ENCODE assay signal across 16 cellular contexts in the genomic region with DNA sequence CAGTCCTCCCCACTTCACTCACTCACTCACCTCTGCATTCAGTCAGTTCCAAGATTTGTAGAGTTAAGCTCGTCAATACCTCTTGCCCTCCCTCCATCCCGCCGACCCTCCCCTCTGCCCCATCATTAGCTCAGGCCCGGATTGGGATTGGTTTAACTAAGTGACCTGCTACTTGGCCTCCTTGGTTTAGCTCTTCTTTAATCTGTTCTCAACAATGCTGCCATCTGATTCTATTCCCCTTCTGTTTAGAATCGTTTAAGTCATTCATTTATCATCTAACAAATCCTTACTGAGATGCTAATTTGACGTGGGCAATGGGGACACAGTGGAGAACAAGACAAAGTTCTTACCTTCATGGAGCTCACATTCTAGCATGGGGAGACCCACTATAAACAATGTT.
"Had no signal": no experiment of that assay in that cellular context is flagged by ENCODE, and none has a peak within 500 bp of the region (broad histone marks: within the 10 kb centered on the region; RNA-seq: fewer than 3 reads in every experiment).

No MANE protein-coding gene starts in this region.

- H3K4me1 Mint-ChIP-seq: endodermal cell had no signal

- H3K27ac ChIP-seq: brain microvascular endothelial cell, psoas muscle, upper lobe of left lung had no signal

- H3K4me1 ChIP-seq: psoas muscle had no signal

- H3K36me3 Mint-ChIP-seq: activated CD4-positive, alpha-beta memory T cell treated with anti-CD3 and anti-CD28 coated beads for 36 hours had no signal

- H3K36me3 ChIP-seq: brain microvascular endothelial cell, upper lobe of left lung had no signal

- H3K4me3 ChIP-seq: lung had no signal

- H3K9me3 ChIP-seq: psoas muscle, upper lobe of left lung had no signal

- H3K27me3 ChIP-seq: brain microvascular endothelial cell, upper lobe of left lung had no signal

- H3K9me3 Mint-ChIP-seq: activated CD4-positive, alpha-beta memory T cell treated with anti-CD3 and anti-CD28 coated beads for 36 hours; activated T-helper 1 cell treated with anti-CD3 and anti-CD28 coated beads, Interleukin-12 subunit alpha, Interleukin-12 subunit beta, Interleukin-2, Interleukin-4 antibody, amounts not matched to agents 30 ng/mL and 10 ng/mL and 1 ng/mL, durations not matched to agents 14 hours and 24 hours and 36 hours; endodermal cell; nephron had no signal

- H3K27ac Mint-ChIP-seq: activated CD4-positive, alpha-beta memory T cell treated with anti-CD3 and anti-CD28 coated beads for 36 hours; activated T-helper 1 cell treated with anti-CD3 and anti-CD28 coated beads, Interleukin-12 subunit alpha, Interleukin-12 subunit beta, Interleukin-2, Interleukin-4 antibody, amounts not matched to agents 30 ng/mL and 10 ng/mL and 1 ng/mL, durations not matched to agents 14 hours and 24 hours and 36 hours; endodermal cell had no signal

- DNase-seq: activated CD4-positive, CD25-positive, alpha-beta regulatory T cell treated with anti-CD3 and anti-CD28 coated beads, Interleukin-2, amount 50 U/mL, for 72 hours; activated CD8-positive, alpha-beta memory T cell treated with anti-CD3 and anti-CD28 coated beads, Interleukin-2, amount 50 U/mL, for 4 hours; activated naive CD4-positive, alpha-beta T cell treated with Interleukin-2 at 50 U/mL for 16 hours; amygdala; brain microvascular endothelial cell; cerebellar nuclear complex; endodermal cell; stimulated activated CD4-positive, alpha-beta T cell treated with anti-CD3 and anti-CD28 coated beads, Interleukin-12 subunit alpha, Interleukin-12 subunit beta, amount 100 ng/mL, for 4 hours; stimulated activated naive CD4-positive, alpha-beta T cell treated with Interleukin-2 at 50 U/mL for 16 hours; T-helper 9 cell; upper lobe of left lung had no signal

- H3K4me3 Mint-ChIP-seq: activated CD4-positive, alpha-beta memory T cell treated with anti-CD3 and anti-CD28 coated beads for 36 hours; activated T-helper 1 cell treated with anti-CD3 and anti-CD28 coated beads, Interleukin-12 subunit alpha, Interleukin-12 subunit beta, Interleukin-2, Interleukin-4 antibody, amounts not matched to agents 30 ng/mL and 10 ng/mL and 1 ng/mL, durations not matched to agents 14 hours and 24 hours and 36 hours; endodermal cell had no signal
